20 cellular contexts compared by ENCODE assay signal in genomic region chr3:146093928-146094327, GRCh38.
A peak's percentile ranks its signal among the peaks of the same experiment; 100 is the strongest.
DNase-seq lines count a peak whose midpoint lies in the region; ATAC-seq and TF ChIP-seq lines count a peak whose summit lies in the region.
"Had no signal": no experiment of that assay in that cellular context is flagged by ENCODE, and none has a peak within 500 bp of the region (broad histone marks: within the 10 kb centered on the region; RNA-seq: fewer than 3 reads in every experiment).

No MANE protein-coding gene starts in this region.

- peak; percentile 8 for DNase-seq in GDM1 (lab: John Stamatoyannopoulos, UW)
- DNase-seq in adipocyte (ENCODE audit: low read depth) = peak; percentile 40
- no peak for DNase-seq in omental fat pad (ENCODE audit: low spot score)
- DNase-seq in ureter (ENCODE audit: low spot score) = no peak
- DNase-seq in COLO668 (lab: John Stamatoyannopoulos, UW; ENCODE audit: unreplicated experiment) = no peak
- DNase-seq in activated T-cell treated with anti-CD3 and anti-CD28 coated beads for 4 hours = no peak
- DNase-seq: activated CD8-positive, alpha-beta T cell treated with anti-CD3 and anti-CD28 coated beads for 36 hours; activated T-cell treated with anti-CD3 and anti-CD28 coated beads, Interleukin-2, amount 50 U/mL, for 48 hours; foreskin keratinocyte; KBM-7; NCI-H1048; NCI-H2081 treated with DMSO at 0.1 percent for 48 hours; NCI-H524 treated with DMSO at 0.1 percent for 48 hours; SHP77; stimulated activated CD4-positive, alpha-beta T cell treated with anti-CD3 and anti-CD28 coated beads, Interleukin-4, amount 100 ng/mL, for 4 hours had no signal

- H3K4me3 ChIP-seq in adipocyte (ENCODE audit: low read length) = no peak overlapping the region
- H3K4me3 ChIP-seq in gastroesophageal sphincter = no peak overlapping the region
- H3K4me3 ChIP-seq: GM12878, skin epidermis had no signal

- H3K9me3 ChIP-seq in adipocyte (ENCODE audit: control insufficient read depth, low read length) (no peaks in the 10 kb centered on the region), gastroesophageal sphincter (no peaks in the 10 kb centered on the region)

- 22 to 36% methylated on average over 2 of the region's 2 CpGs for WGBS in gastroesophageal sphincter (ENCODE audit: low coverage in 1 of 2), 2 donors

- no peak for TF ChIP-seq EP300 in gastroesophageal sphincter (IDR thresholded peaks at IDR 0.05)

- H3K27me3 ChIP-seq in adipocyte (replicated peaks; ENCODE audit: control insufficient read depth, insufficient read depth, low read length) (no peaks in the 10 kb centered on the region), gastroesophageal sphincter (no peaks in the 10 kb centered on the region)
- H3K27me3 ChIP-seq: foreskin keratinocyte had no signal

- TF ChIP-seq CTCF in gastroesophageal sphincter (IDR thresholded peaks at IDR 0.05) (no peak), omental fat pad (IDR thresholded peaks at IDR 0.05) (no peak)

- H3K27ac ChIP-seq in gastroesophageal sphincter = peak overlapping the region in 2 of 4 donors; percentile 20 to 47
- H3K27ac ChIP-seq: foreskin keratinocyte, parathyroid adenoma, skin epidermis had no signal

- TF ChIP-seq POLR2A in gastroesophageal sphincter (IDR thresholded peaks at IDR 0.05) = no peak

- ATAC-seq in gastroesophageal sphincter = peak; percentile 60
- peak; percentile 51 for ATAC-seq in omental fat pad (ENCODE audit: low FRiP score)
- ATAC-seq in GM18868 (IDR thresholded peaks at IDR 0.05; ENCODE audit: unreplicated experiment) = no peak
- ATAC-seq: activated CD8-positive, alpha-beta T cell treated with anti-CD3 and anti-CD28 coated beads for 36 hours; foreskin keratinocyte; GM12878 had no signal

- H3K36me3 ChIP-seq in adipocyte (ENCODE audit: control insufficient read depth, insufficient read depth, low read length, severe bottlenecking) (peaks cover under 1% of the 10 kb centered on the region), gastroesophageal sphincter (no peaks in the 10 kb centered on the region)

- no peak overlapping the region for H3K9ac ChIP-seq in adipocyte (ENCODE audit: low read length)
- H3K9ac ChIP-seq: parathyroid adenoma had no signal

- H3K4me1 ChIP-seq in adipocyte (ENCODE audit: control insufficient read depth, insufficient read depth, low read length) = peaks cover 15% of the 10 kb centered on the region
- peaks cover 5 to 56% (median 6%) of the 10 kb centered on the region in 3 donors for H3K4me1 ChIP-seq in gastroesophageal sphincter
- H3K4me1 ChIP-seq: parathyroid adenoma had no signal

Comparison
In these comparisons a context has a peak if more than half of its experiments do, and no peak if none do; other contexts are left out.
1. DNase-seq: peak in GDM1 (single experiment) and adipocyte (single experiment); none in omental fat pad (single experiment), ureter (single experiment), COLO668 (single experiment) and activated T-cell treated with anti-CD3 and anti-CD28 coated beads for 4 hours (single experiment).